Comparison of ENCODE assay signal across 1 cellular context in genomic region chr17:17508019-17508535, GRCh38.
TF ChIP-seq lines count a peak whose summit lies in the region.

No MANE protein-coding gene starts in this region.

TF ChIP-seq in HepG2, 621 proteins besides CTCF, POLR2A, EP300 and RAD21:
- TF ChIP-seq ZNF543 (CRISPR knock-in tag; IDR thresholded peaks at IDR 0.05) (no peak), RARG (CRISPR knock-in tag; IDR thresholded peaks at IDR 0.05; ENCODE audit: low read depth) (no peak), ZSCAN30 (CRISPR knock-in tag; IDR thresholded peaks at IDR 0.05) (no peak), HNF1A (IDR thresholded peaks at IDR 0.05; ENCODE audit: low read depth) (no peak), HNF1A (CRISPR knock-in tag; IDR thresholded peaks at IDR 0.05; ENCODE audit: borderline replicate concordance) (no peak), HNRNPK (IDR thresholded peaks at IDR 0.05; ENCODE audit: low read depth, low read length, poor library complexity, severe bottlenecking) (no peak), TAF15 (IDR thresholded peaks at IDR 0.05; ENCODE audit: low read depth, low read length, poor library complexity, severe bottlenecking) (no peak), KDM3A (CRISPR knock-in tag; IDR thresholded peaks at IDR 0.05; ENCODE audit: low read depth) (no peak), BCL3 (CRISPR knock-in tag; IDR thresholded peaks at IDR 0.05) (no peak), MATR3 (CRISPR knock-in tag; IDR thresholded peaks at IDR 0.05) (no peak), POGK (CRISPR knock-in tag; conservative IDR thresholded peaks at IDR 0.05) (no peak), ZNF121 (CRISPR knock-in tag; IDR thresholded peaks at IDR 0.05) (no peak)
- TF ChIP-seq, protein P1, sequence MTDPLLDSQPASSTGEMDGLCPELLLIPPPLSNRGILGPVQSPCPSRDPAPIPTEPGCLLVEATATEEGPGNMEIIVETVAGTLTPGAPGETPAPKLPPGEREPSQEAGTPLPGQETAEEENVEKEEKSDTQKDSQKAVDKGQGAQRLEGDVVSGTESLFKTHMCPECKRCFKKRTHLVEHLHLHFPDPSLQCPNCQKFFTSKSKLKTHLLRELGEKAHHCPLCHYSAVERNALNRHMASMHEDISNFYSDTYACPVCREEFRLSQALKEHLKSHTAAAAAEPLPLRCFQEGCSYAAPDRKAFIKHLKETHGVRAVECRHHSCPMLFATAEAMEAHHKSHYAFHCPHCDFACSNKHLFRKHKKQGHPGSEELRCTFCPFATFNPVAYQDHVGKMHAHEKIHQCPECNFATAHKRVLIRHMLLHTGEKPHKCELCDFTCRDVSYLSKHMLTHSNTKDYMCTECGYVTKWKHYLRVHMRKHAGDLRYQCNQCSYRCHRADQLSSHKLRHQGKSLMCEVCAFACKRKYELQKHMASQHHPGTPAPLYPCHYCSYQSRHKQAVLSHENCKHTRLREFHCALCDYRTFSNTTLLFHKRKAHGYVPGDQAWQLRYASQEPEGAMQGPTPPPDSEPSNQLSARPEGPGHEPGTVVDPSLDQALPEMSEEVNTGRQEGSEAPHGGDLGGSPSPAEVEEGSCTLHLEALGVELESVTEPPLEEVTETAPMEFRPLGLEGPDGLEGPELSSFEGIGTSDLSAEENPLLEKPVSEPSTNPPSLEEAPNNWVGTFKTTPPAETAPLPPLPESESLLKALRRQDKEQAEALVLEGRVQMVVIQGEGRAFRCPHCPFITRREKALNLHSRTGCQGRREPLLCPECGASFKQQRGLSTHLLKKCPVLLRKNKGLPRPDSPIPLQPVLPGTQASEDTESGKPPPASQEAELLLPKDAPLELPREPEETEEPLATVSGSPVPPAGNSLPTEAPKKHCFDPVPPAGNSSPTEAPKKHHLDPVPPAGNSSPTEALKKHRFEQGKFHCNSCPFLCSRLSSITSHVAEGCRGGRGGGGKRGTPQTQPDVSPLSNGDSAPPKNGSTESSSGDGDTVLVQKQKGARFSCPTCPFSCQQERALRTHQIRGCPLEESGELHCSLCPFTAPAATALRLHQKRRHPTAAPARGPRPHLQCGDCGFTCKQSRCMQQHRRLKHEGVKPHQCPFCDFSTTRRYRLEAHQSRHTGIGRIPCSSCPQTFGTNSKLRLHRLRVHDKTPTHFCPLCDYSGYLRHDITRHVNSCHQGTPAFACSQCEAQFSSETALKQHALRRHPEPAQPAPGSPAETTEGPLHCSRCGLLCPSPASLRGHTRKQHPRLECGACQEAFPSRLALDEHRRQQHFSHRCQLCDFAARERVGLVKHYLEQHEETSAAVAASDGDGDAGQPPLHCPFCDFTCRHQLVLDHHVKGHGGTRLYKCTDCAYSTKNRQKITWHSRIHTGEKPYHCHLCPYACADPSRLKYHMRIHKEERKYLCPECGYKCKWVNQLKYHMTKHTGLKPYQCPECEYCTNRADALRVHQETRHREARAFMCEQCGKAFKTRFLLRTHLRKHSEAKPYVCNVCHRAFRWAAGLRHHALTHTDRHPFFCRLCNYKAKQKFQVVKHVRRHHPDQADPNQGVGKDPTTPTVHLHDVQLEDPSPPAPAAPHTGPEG (CRISPR knock-in tag; IDR thresholded peaks at IDR 0.05) = no peak
